Comparison of ENCODE assay signal across 2 cellular contexts in genomic region chr4:39348371-39349265, GRCh38.
TF ChIP-seq lines count a peak whose summit lies in the region.

No MANE protein-coding gene starts in this region.

TF ChIP-seq in HCT116, 20 proteins besides CTCF, POLR2A, EP300 and RAD21:
- TF ChIP-seq SP1 (IDR thresholded peaks at IDR 0.05; ENCODE audit: low read depth) (no peak), YY1 (IDR thresholded peaks at IDR 0.05; ENCODE audit: extremely low read depth, insufficient replicate concordance, low read depth, low read length) (no peak), TCF7L2 (IDR thresholded peaks at IDR 0.05; ENCODE audit: borderline replicate concordance, extremely low read depth, insufficient read depth, insufficient read length) (no peak), ELF1 (IDR thresholded peaks at IDR 0.05; ENCODE audit: borderline replicate concordance, low read depth) (no peak), FOSL1 (IDR thresholded peaks at IDR 0.05; ENCODE audit: low read depth) (no peak), EGR1 (IDR thresholded peaks at IDR 0.05; ENCODE audit: low read depth) (no peak), JUND (IDR thresholded peaks at IDR 0.05) (no peak), SRF (IDR thresholded peaks at IDR 0.05; ENCODE audit: low read depth) (no peak), ATF3 (IDR thresholded peaks at IDR 0.05) (no peak), POLR2AphosphoS5 (IDR thresholded peaks at IDR 0.05; ENCODE audit: low read depth, low read length) (no peak), CBX3 (IDR thresholded peaks at IDR 0.05; ENCODE audit: low read depth) (no peak), MAX (IDR thresholded peaks at IDR 0.05) (no peak), EZH2phosphoT487 (IDR thresholded peaks at IDR 0.05; ENCODE audit: borderline replicate concordance) (no peak), SIN3A (IDR thresholded peaks at IDR 0.05; ENCODE audit: low read depth) (no peak)

TF ChIP-seq in HepG2, 621 proteins besides CTCF, POLR2A, EP300 and RAD21:
- TF ChIP-seq KLF6 (CRISPR knock-in tag; IDR thresholded peaks at IDR 0.05) = no peak
- peak; percentile 13; the same call in 1 of the 2 replicates for TF ChIP-seq FOSL2 (CRISPR knock-in tag; IDR thresholded peaks at IDR 0.05)
- TF ChIP-seq ZNF512 (CRISPR knock-in tag; IDR thresholded peaks at IDR 0.05) = 0 out of 2 replicates have a peak, but pooled peaks have one; percentile 40
- 0 out of 2 replicates have a peak, but pooled peaks have one; percentile 4 for TF ChIP-seq ZNF121 (CRISPR knock-in tag; IDR thresholded peaks at IDR 0.05)
